ENCODE assay signal across 9 cellular contexts in the genomic region with DNA sequence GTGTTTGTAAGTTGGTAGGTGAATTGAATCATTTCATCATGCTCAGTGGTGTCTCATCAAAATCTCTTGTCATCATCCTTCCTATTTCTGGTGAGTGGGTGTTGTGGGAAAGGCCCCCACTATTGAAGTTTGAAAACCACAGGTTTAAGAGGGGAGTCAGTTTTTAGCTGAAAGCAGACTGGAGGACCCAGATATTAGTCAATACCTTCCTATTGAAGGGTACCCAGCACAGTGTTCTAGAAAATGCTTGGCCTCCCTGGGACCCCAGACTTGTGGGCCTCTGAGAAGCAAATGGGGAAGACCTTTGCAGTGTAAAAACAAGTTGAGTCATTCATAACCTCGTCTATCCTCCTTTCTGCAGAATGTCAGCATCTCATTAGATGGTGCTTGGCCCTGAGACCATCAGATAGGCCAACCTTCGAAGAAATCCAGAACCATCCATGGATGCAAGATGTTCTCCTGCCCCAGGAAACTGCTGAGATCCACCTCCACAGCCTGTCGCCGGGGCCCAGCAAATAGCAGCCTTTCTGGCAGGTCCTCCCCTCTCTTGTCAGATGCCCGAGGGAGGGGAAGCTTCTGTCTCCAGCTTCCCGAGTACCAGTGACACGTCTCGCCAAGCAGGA. TPM values are rescaled to one million over a fixed set of nuclear protein-coding genes. Genes with fewer than 3 reads are reported as not detected.
DNase-seq lines count a peak whose midpoint lies in the region; ATAC-seq and TF ChIP-seq lines count a peak whose summit lies in the region.
"Had no signal": no experiment of that assay in that cellular context is flagged by ENCODE, and none has a peak within 500 bp of the region (broad histone marks: within the 10 kb centered on the region; RNA-seq: fewer than 3 reads in every experiment).

No MANE protein-coding gene starts in this region.

- H3K4me3 ChIP-seq in coronary artery: peak overlapping the region; percentile 23

- peak; percentile 27 for DNase-seq in ELF-1 (ENCODE audit: low read depth, low spot score)
- peak; percentile 58 to 60 for DNase-seq in activated CD4-positive, alpha-beta T cell treated with anti-CD3 and anti-CD28 coated beads for 4 hours
- DNase-seq in coronary artery (ENCODE audit: low spot score): no peak
- peak; percentile 64 for DNase-seq in stimulated activated CD4-positive, alpha-beta T cell treated with anti-CD3 and anti-CD28 coated beads, Interleukin-1b, Interleukin-23, amount 100 ng/mL, for 48 hours
- DNase-seq in DMS114 treated with DMSO at 0.1 percent for 48 hours (lab: John Stamatoyannopoulos, UW; ENCODE audit: unreplicated experiment): no peak
- no peak for DNase-seq in dedifferentiated amniotic fluid mesenchymal stem cell (ENCODE audit: extremely low spot score)
- DNase-seq: glutamatergic neuron had no signal

- TF ChIP-seq CTCF in coronary artery (IDR thresholded peaks at IDR 0.05): no peak

- peak overlapping the region; percentile 12 to 19 for H3K27ac ChIP-seq in coronary artery

- ATAC-seq in esophagus mucosa: no peak
- no peak for ATAC-seq in HG03097 (IDR thresholded peaks at IDR 0.05; ENCODE audit: low FRiP score, unreplicated experiment)

RNA-seq across cellular contexts. Expression of a gene that starts 3.7 kb away (rescaled TPM):
- 194 TPM for total RNA-seq in esophagus mucosa

Comparison
In these comparisons a context has a peak if more than half of its experiments do, and no peak if none do; other contexts are left out.
1. DNase-seq: peak in ELF-1 (single experiment), activated CD4-positive, alpha-beta T cell treated with anti-CD3 and anti-CD28 coated beads for 4 hours (2 of 2) and stimulated activated CD4-positive, alpha-beta T cell treated with anti-CD3 and anti-CD28 coated beads, Interleukin-1b, Interleukin-23, amount 100 ng/mL, for 48 hours (single experiment); none in coronary artery (single experiment), DMS114 treated with DMSO at 0.1 percent for 48 hours (single experiment) and dedifferentiated amniotic fluid mesenchymal stem cell (single experiment).